In the genomic region with DNA sequence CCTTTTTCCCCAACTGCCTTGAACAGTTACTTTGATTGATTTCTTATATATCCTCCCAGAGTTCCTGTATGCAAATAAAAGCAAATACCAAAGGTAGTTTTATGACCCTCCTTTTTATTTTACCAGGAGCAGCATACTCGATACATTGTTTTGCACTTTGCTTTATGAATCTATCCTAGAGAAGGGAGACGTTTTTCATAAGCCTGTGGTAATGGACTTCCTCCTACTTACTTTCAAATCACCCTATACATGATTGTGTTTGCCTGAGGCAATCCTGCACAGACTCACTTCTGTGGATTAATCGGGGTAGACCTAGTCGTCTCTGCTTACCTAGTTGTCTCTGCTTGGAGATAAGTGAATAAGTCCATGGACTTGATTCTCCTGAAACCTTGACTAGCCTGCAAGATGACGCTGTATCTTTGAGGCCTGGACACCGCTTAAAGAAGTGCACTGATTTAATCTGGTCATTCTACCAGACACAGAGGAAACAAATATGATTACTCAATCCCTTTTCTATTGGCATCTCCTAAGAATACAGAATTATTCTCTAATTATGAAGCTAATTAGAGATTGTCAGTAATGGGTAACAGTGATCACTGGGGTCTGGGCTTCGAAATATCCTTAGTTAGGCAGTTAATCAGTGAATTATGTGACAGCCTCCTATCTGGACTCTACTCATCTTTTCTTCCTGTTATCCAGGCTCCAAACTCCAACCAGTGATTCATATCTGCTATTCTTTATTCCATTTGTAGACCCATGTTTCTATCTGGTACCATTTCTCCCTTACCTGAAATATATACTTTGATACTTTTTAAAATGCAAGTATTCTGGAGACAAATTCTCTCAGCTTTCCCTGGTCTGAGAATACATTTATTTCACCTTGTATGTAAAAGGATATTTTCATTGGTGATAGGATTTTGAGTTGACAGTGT, we compare ENCODE assay signal across 24 cellular contexts.
"Had no signal": no experiment of that assay in that cellular context is flagged by ENCODE, and none has a peak within 500 bp of the region (broad histone marks: within the 10 kb centered on the region; RNA-seq: fewer than 3 reads in every experiment).

No MANE protein-coding gene starts in this region.

- H3K27ac ChIP-seq: breast epithelium, colonic mucosa, dorsolateral prefrontal cortex, gastroesophageal sphincter, neutrophil, pancreas, thoracic aorta, upper lobe of left lung had no signal

- H3K4me3 ChIP-seq: breast epithelium, colonic mucosa, dorsolateral prefrontal cortex, gastroesophageal sphincter, pancreas, thoracic aorta, upper lobe of left lung had no signal

- ATAC-seq: activated T-helper 17 cell treated with anti-CD3 and anti-CD28 coated beads, Interleukin-2, amount 50 U/mL, for 72 hours; effector memory CD8-positive, alpha-beta T cell; gastroesophageal sphincter; pancreas; right cardiac atrium; WTC11 had no signal

- H3K4me1 ChIP-seq: breast epithelium, colonic mucosa, gastroesophageal sphincter, pancreas had no signal

- H3K27me3 ChIP-seq: breast epithelium, colonic mucosa, dorsolateral prefrontal cortex, gastroesophageal sphincter, neutrophil, pancreas, upper lobe of left lung had no signal

- H3K36me3 ChIP-seq: breast epithelium, colonic mucosa, gastroesophageal sphincter, neutrophil, pancreas, thoracic aorta, upper lobe of left lung had no signal

- H3K9me3 ChIP-seq: breast epithelium, colonic mucosa, gastroesophageal sphincter, neutrophil, pancreas, thoracic aorta, upper lobe of left lung had no signal

- DNase-seq: activated CD4-positive, alpha-beta T cell treated with anti-CD3 and anti-CD28 coated beads, Interleukin-2, amount 50 U/mL, for 4 hours; activated CD8-positive, alpha-beta memory T cell treated with anti-CD3 and anti-CD28 coated beads for 24 hours; activated CD8-positive, alpha-beta memory T cell treated with anti-CD3 and anti-CD28 coated beads, Interleukin-2, amount 50 U/mL, for 4 hours; activated naive CD4-positive, alpha-beta T cell treated with Interleukin-2 at 50 U/mL for 16 hours; activated naive CD8-positive, alpha-beta T cell treated with anti-CD3 and anti-CD28 coated beads for 36 hours; activated T-cell treated with anti-CD3 and anti-CD28 coated beads, Interleukin-2, amount 50 U/mL, for 24 hours; amniotic stem cell; colonic mucosa; dorsolateral prefrontal cortex; effector memory CD8-positive, alpha-beta T cell; head of caudate nucleus; hypothalamus; pancreas; right cardiac atrium; stimulated activated CD4-positive, alpha-beta T cell treated with anti-CD3 and anti-CD28 coated beads, Interleukin-4, amount 100 ng/mL, for 24 hours; stimulated activated naive CD4-positive, alpha-beta T cell treated with Interleukin-2 at 50 U/mL for 16 hours; T-helper 9 cell; upper lobe of left lung had no signal
